Comparison of ENCODE assay signal across 1 cellular context in genomic region chr4:82638479-82638878, GRCh38.
TF ChIP-seq lines count a peak whose summit lies in the region.

No MANE protein-coding gene starts in this region.

TF ChIP-seq in WTC11, 78 proteins besides CTCF, POLR2A, EP300 and RAD21 (continued from another document):
- TF ChIP-seq TP53 (CRISPR knock-in tag; IDR thresholded peaks at IDR 0.05) (no peak), JAZF1 (CRISPR knock-in tag; IDR thresholded peaks at IDR 0.05) (no peak), ELF4 (CRISPR knock-in tag; IDR thresholded peaks at IDR 0.05; ENCODE audit: low read depth) (no peak)
